Comparison of ENCODE assay signal across 7 cellular contexts in the genomic region with DNA sequence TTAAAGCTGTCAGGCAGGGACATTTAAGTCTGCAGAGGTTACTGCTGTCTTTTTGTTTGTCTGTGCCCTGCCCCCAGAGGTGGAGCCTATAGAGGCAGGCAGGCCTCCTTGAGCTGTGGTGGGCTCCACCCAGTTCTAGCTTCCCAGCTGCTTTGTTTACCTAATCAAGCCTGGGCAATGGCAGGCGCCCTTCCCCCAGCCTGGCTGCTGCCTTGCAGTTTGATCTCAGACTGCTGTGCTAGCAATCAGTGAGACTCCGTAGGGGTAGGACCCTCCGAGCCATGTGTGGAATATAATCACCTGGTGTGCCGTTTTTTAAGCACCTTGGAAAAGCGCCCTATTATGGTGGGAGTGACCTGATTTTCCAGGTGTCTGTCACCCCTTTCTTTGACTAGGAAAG.
DNase-seq lines count a peak whose midpoint lies in the region; ATAC-seq and TF ChIP-seq lines count a peak whose summit lies in the region.
"Not testable (repeated sequence)": the region's sequence is repeated elsewhere in the genome, so short reads cannot be mapped to it uniquely, and the experiment has no call there.

No MANE protein-coding gene starts in this region.

- intact Hi-C loops in mucosa of descending colon (cut with DNase I, micrococcal nuclease): not testable (repeated sequence)

- H3K9me3 ChIP-seq in BE2C, mucosa of descending colon: not testable (repeated sequence)

- not testable (repeated sequence) for H3K36me3 ChIP-seq in BE2C; mucosa of descending colon (ENCODE audit: low read depth)

- H3K4me3 ChIP-seq in BE2C (ENCODE audit: low read depth, low read length): peak overlapping the region; percentile 28
- not testable (repeated sequence) for H3K4me3 ChIP-seq in epithelial cell of esophagus (ENCODE audit: low read length); mucosa of descending colon

- DNase-seq in BE2C (peak; percentile 37), DMS53 treated with DMSO at 0.1 percent for 48 hours (lab: John Stamatoyannopoulos, UW; ENCODE audit: unreplicated experiment) (peak; percentile 6), HT-29 (ENCODE audit: low spot score) (peak; percentile 5), NCI-H2171 treated with DMSO at 0.1 percent for 48 hours (lab: John Stamatoyannopoulos, UW) (peak; percentile 13), SHP77 treated with DMSO at 0.1 percent for 48 hours (lab: John Stamatoyannopoulos, UW) (peak; percentile 4), epithelial cell of esophagus (ENCODE audit: low read depth) (peak; percentile 15), mucosa of descending colon (peak in 2 of 3 donors; percentile 3 to 30)

- ATAC-seq in mucosa of descending colon: not testable (repeated sequence)

- not testable (repeated sequence) for H3K27me3 ChIP-seq in BE2C

- not testable (repeated sequence) for TF ChIP-seq CTCF in BE2C (IDR thresholded peaks at IDR 0.05; ENCODE audit: low read depth, low read length); epithelial cell of esophagus (IDR thresholded peaks at IDR 0.05; ENCODE audit: insufficient read depth, low read depth, low read length, missing control alignments); mucosa of descending colon (IDR thresholded peaks at IDR 0.05)

- not testable (repeated sequence) for H3K4me1 ChIP-seq in BE2C; mucosa of descending colon (ENCODE audit: low read depth)
